In genomic region chr17:5499790-5500189, GRCh38 we compare ENCODE assay signal across 8 cellular contexts. TPM values are rescaled to one million over a fixed set of nuclear protein-coding genes. Genes with fewer than 3 reads are reported as not detected.
DNase-seq lines count a peak whose midpoint lies in the region; ATAC-seq and TF ChIP-seq lines count a peak whose summit lies in the region.

No MANE protein-coding gene starts in this region.

- ATAC-seq in gastrocnemius medialis (no peak), GM19463 (IDR thresholded peaks at IDR 0.05; ENCODE audit: unreplicated experiment) (no peak), GM21786 (IDR thresholded peaks at IDR 0.05; ENCODE audit: unreplicated experiment) (no peak)

- peaks cover 6 to 14% (median 14%) of the 10 kb centered on the region in 3 donors for H3K27me3 ChIP-seq in gastrocnemius medialis

- TF ChIP-seq POLR2A in gastrocnemius medialis (IDR thresholded peaks at IDR 0.05): no peak

- POLR2A ChIA-PET in GM10248 (lab: Yijun Ruan, JAX): interaction anchor here (0.6 kb wide), 1 partner anchor 27 kb away, joined by 3 read pairs; no protein-coding TSS in a partner anchor

- H3K4me3 ChIP-seq in SK-N-MC: peak overlapping the region; percentile 94
- peak overlapping the region; percentile 56 to 74 (median 56) for H3K4me3 ChIP-seq in gastrocnemius medialis

- peak overlapping the region; percentile 70 for H3K9ac ChIP-seq in SK-N-MC (ENCODE audit: insufficient read length)

- no peak for TF ChIP-seq CTCF in gastrocnemius medialis (IDR thresholded peaks at IDR 0.05 in 4 of 5, conservative IDR thresholded peaks at IDR 0.05 in 1 of 5)
- TF ChIP-seq CTCF in GM10248 (IDR thresholded peaks at IDR 0.05; ENCODE audit: control extremely low read depth, extremely low read depth, low read depth, missing control alignments): no peak

- H3K27ac ChIP-seq in SK-N-MC (no peak overlapping the region), gastrocnemius medialis (no peak overlapping the region)

- in situ Hi-C loops in gastrocnemius medialis (cut with MboI; ENCODE audit: low sequenced_read_pairs in 4 of 4): no loop called here

- CTCF ChIA-PET in GM10248 (lab: Yijun Ruan, JAX): interaction anchor here (1.2 to 1.5 kb wide), 2 partner anchors 9 to 61 kb away, joined by 4 read pairs; partner anchors contain the start of gene C1QBP

- H3K36me3 ChIP-seq in SK-N-MC (ENCODE audit: insufficient read depth, low read length) (no peaks in the 10 kb centered on the region), gastrocnemius medialis (no peaks in the 10 kb centered on the region)

- DNase-seq in ELR (ENCODE audit: low read depth): peak; percentile 30
- no peak for DNase-seq in SK-N-MC (ENCODE audit: low read depth, low spot score)
- DNase-seq in head of caudate nucleus: peak in 40 of 42 donors; percentile 29 to 77 (median 55)
- no peak for DNase-seq in gastrocnemius medialis
- no peak for DNase-seq in GM10248 (ENCODE audit: extremely low spot score)
- DNase-seq in CD1c-positive myeloid dendritic cell (ENCODE audit: extremely low spot score): no peak

- no peaks in the 10 kb centered on the region for H3K9me3 ChIP-seq in SK-N-MC (ENCODE audit: low read depth, low read length)
- no peaks in the 10 kb centered on the region for H3K9me3 ChIP-seq in gastrocnemius medialis

- intact Hi-C loops in head of caudate nucleus (cut with DNase I): no loop called here
- intact Hi-C loops in gastrocnemius medialis (cut with DNase I; ENCODE audit: low total_unique reads): no loop called here

- H3K4me1 ChIP-seq in gastrocnemius medialis: peaks cover 9 to 17% of the 10 kb centered on the region in 2 donors

RNA-seq across cellular contexts. Expression of gene MIS12, which starts 13.4 kb away (rescaled TPM):
- 10 to 100 TPM in 3 of 4 donors, 1 to 10 TPM in 1; 9.1 to 45.3 (median 19.3) TPM for total RNA-seq in gastrocnemius medialis

RNA-seq across cellular contexts. Expression of gene DERL2, which starts 13.8 kb away (rescaled TPM):
- 10 to 100 TPM; 26.5 to 33.9 (median 31.7) TPM for total RNA-seq in gastrocnemius medialis

RNA-seq across cellular contexts. Expression of gene DHX33, which starts 31.0 kb away (rescaled TPM):
- total RNA-seq in gastrocnemius medialis: 10 to 100 TPM in 2 of 4 donors, 1 to 10 TPM in 2; 5.9 to 10.9 (median 9.2) TPM

Comparison
In these comparisons a context has a peak if more than half of its experiments do, and no peak if none do; other contexts are left out.
1. DNase-seq: peak in ELR (single experiment) and head of caudate nucleus (40 of 42); none in SK-N-MC (single experiment), gastrocnemius medialis (0 of 2), GM10248 (single experiment) and CD1c-positive myeloid dendritic cell (single experiment).